Comparison of ENCODE assay signal across 13 cellular contexts in the genomic region with DNA sequence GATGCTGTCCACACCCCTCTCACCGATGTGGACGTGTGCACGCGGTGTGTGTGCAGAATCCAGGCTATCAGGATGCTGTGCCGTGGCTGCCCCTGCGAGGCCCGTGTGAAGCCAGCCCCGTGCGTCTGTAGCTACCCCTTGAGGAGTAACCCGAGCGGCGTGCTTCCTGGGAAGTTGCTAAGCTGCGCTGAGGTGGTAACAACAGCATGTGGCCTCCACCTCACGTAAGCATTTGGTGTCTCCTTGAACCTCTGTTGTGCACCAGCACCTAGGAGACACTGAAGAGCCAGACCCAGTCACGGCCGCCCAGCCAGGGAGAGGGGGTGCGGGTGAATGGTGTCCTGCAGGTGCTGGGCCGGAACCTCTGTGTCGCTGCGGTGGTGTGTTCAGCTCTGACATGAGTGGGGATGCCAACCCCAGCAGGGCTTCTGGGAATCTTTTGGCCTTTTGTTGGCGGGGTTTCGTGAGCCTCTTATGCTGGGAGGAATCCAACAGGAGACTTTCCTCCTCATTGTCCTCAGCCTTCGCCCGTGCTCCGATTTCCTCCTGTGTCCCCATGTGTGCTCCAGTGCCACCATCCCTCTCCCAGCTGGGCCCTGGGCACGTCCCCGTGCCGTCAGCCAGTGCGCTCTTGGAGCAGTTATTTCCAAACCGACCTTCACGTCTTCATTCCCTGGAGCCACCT.
DNase-seq lines count a peak whose midpoint lies in the region; ATAC-seq and TF ChIP-seq lines count a peak whose summit lies in the region.
"Had no signal": no experiment of that assay in that cellular context is flagged by ENCODE, and none has a peak within 500 bp of the region (broad histone marks: within the 10 kb centered on the region; RNA-seq: fewer than 3 reads in every experiment).

No MANE protein-coding gene starts in this region.

- H3K27ac Mint-ChIP-seq in progenitor cell of endocrine pancreas: peak overlapping the region; percentile 93
- H3K27ac Mint-ChIP-seq: activated T-cell treated with anti-CD3 and anti-CD28 coated beads, Interleukin-2, amount 50 U/mL, for 72 hours had no signal

- no peak for ATAC-seq in GM21447 (IDR thresholded peaks at IDR 0.05; ENCODE audit: unreplicated experiment)

- no peaks in the 10 kb centered on the region for H3K9me3 Mint-ChIP-seq in progenitor cell of endocrine pancreas (ENCODE audit: low read depth)
- H3K9me3 Mint-ChIP-seq: activated T-cell treated with anti-CD3 and anti-CD28 coated beads, Interleukin-2, amount 50 U/mL, for 72 hours had no signal

- no peak overlapping the region for H3K4me3 Mint-ChIP-seq in progenitor cell of endocrine pancreas (ENCODE audit: low read depth)
- H3K4me3 Mint-ChIP-seq: activated T-cell treated with anti-CD3 and anti-CD28 coated beads, Interleukin-2, amount 50 U/mL, for 72 hours had no signal

- H3K27me3 Mint-ChIP-seq in progenitor cell of endocrine pancreas: no peaks in the 10 kb centered on the region

- peaks cover 17% of the 10 kb centered on the region for H3K4me1 Mint-ChIP-seq in progenitor cell of endocrine pancreas (ENCODE audit: low read depth)

- intact Hi-C loops in cardiac septum (cut with DNase I): no loop called here

- peak overlapping the region in 10 of 11 experiments; percentile 37 to 64 (median 50); a peak in 15 of 22 replicates for H3K9ac ChIP-seq in BLaER1 treated with 17β-estradiol and CSF1 and Interleukin-3, amounts not matched to agents 10 nM and 100 nM

- no peak overlapping the region for H3K4me3 ChIP-seq in BLaER1 treated with 17β-estradiol and CSF1 and Interleukin-3, amounts not matched to agents 10 nM and 100 nM
- H3K4me3 ChIP-seq in SJCRH30: no peak overlapping the region

- H3K36me3 ChIP-seq in BLaER1 treated with 17β-estradiol and CSF1 and Interleukin-3, amounts not matched to agents 10 nM and 100 nM: peaks cover 53 to 88% (median 79%) of the 10 kb centered on the region in 11 experiments
- peaks cover 12% of the 10 kb centered on the region for H3K36me3 ChIP-seq in SJCRH30

- H3K4me2 ChIP-seq in BLaER1 treated with 17β-estradiol and CSF1 and Interleukin-3, amounts not matched to agents 10 nM and 100 nM: peak overlapping the region; percentile 58 to 97 (median 75)

- peaks cover 26% of the 10 kb centered on the region for H3K36me3 Mint-ChIP-seq in progenitor cell of endocrine pancreas (ENCODE audit: insufficient read depth)

- H4K20me1 ChIP-seq in BLaER1 treated with 17β-estradiol and CSF1 and Interleukin-3, amounts not matched to agents 10 nM and 100 nM: peaks cover 9 to 100% (median 60%) of the 10 kb centered on the region in 11 experiments; a peak in 17 of 22 replicates

- no peak for TF ChIP-seq CTCF in progenitor cell of endocrine pancreas (IDR thresholded peaks at IDR 0.05; ENCODE audit: unreplicated experiment)

- H3K27me3 ChIP-seq in BLaER1 treated with 17β-estradiol and CSF1 and Interleukin-3, amounts not matched to agents 10 nM and 100 nM: no peaks in the 10 kb centered on the region
- no peaks in the 10 kb centered on the region for H3K27me3 ChIP-seq in SJCRH30

- peak overlapping the region in 9 of 11 experiments; percentile 63 to 94 (median 86); a peak in 18 of 22 replicates for H3K27ac ChIP-seq in BLaER1 treated with 17β-estradiol and CSF1 and Interleukin-3, amounts not matched to agents 10 nM and 100 nM
- H3K27ac ChIP-seq in SJCRH30: peak overlapping the region; percentile 99
- H3K27ac ChIP-seq: C4-2B, WERI-Rb-1 had no signal

- peaks cover 0 to 9% (median 0%) of the 10 kb centered on the region in 11 experiments; a peak in 1 of 22 replicates for H3K9me3 ChIP-seq in BLaER1 treated with 17β-estradiol and CSF1 and Interleukin-3, amounts not matched to agents 10 nM and 100 nM (replicated peaks in 1 of 11)
- H3K9me3 ChIP-seq in SJCRH30 (replicated peaks): no peaks in the 10 kb centered on the region

- peaks cover 39 to 100% (median 89%) of the 10 kb centered on the region in 10 experiments for H3K4me1 ChIP-seq in BLaER1 treated with 17β-estradiol and CSF1 and Interleukin-3, amounts not matched to agents 10 nM and 100 nM
- peaks cover 34% of the 10 kb centered on the region for H3K4me1 ChIP-seq in SJCRH30

- DNase-seq in SJCRH30 (peak in 1 of 2 experiments; percentile 24), cardiac septum (ENCODE audit: low spot score) (peak; percentile 68), progenitor cell of endocrine pancreas (ENCODE audit: low spot score, unreplicated experiment) (no peak), NCI-H82 (lab: John Stamatoyannopoulos, UW) (no peak), NCI-H2107 treated with DMSO at 0.1 percent for 48 hours (lab: John Stamatoyannopoulos, UW; ENCODE audit: unreplicated experiment) (no peak), NCI-H82 treated with DMSO at 0.1 percent for 48 hours (lab: John Stamatoyannopoulos, UW; ENCODE audit: unreplicated experiment) (no peak)
- DNase-seq: activated T-cell treated with anti-CD3 and anti-CD28 coated beads, Interleukin-2, amount 50 U/mL, for 72 hours; NCI-H2227 treated with DMSO at 0.1 percent for 48 hours; stimulated activated CD4-positive, alpha-beta T cell treated with anti-CD3 and anti-CD28 coated beads, Interleukin-4, amount 100 ng/mL, for 4 hours had no signal
